Comparison of ENCODE assay signal across 8 cellular contexts in the genomic region with DNA sequence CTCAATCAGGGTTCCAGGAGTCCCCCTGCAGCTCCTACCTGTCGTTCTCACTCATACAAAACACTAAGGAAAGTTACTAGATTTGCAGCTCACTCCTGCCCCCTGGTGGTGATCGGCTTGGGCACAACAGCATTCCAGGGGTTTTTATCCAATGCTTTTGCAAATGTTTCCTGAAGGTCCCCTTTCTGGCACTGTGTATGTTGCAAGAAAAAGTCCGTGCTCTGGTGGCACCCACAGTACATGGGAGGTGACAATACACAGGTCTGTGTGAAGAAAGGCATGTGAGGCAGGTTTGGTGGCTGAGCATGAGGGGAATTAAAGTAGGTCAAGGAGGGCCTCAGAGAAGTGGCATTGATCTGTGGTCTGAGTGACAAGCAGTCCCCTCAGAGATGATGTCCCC. TPM values are rescaled to one million over a fixed set of nuclear protein-coding genes. Genes with fewer than 3 reads are reported as not detected.
A peak's percentile ranks its signal among the peaks of the same experiment; 100 is the strongest.
DNase-seq lines count a peak whose midpoint lies in the region; ATAC-seq and TF ChIP-seq lines count a peak whose summit lies in the region.

No MANE protein-coding gene starts in this region.

- TF ChIP-seq CTCF in nephron progenitor cell (IDR thresholded peaks at IDR 0.05): peak; percentile 94

- no peaks in the 10 kb centered on the region for H3K4me1 Mint-ChIP-seq in nephron progenitor cell
- H3K4me1 Mint-ChIP-seq in stimulated activated naive CD8-positive, alpha-beta T cell treated with anti-CD3 and anti-CD28 coated beads, Interleukin-15, amount 100 ng/mL, for 72 hours: peaks cover 35% of the 10 kb centered on the region

- peaks cover 15% of the 10 kb centered on the region for H3K36me3 Mint-ChIP-seq in nephron progenitor cell (ENCODE audit: low read depth)

- peaks cover 12% of the 10 kb centered on the region for H3K27me3 Mint-ChIP-seq in nephron progenitor cell (ENCODE audit: low read depth, poor library complexity)
- no peaks in the 10 kb centered on the region for H3K27me3 Mint-ChIP-seq in stimulated activated naive CD8-positive, alpha-beta T cell treated with anti-CD3 and anti-CD28 coated beads, Interleukin-15, amount 100 ng/mL, for 72 hours

- ATAC-seq in stimulated activated naive CD8-positive, alpha-beta T cell treated with anti-CD3 and anti-CD28 coated beads, Interleukin-15, amount 100 ng/mL, for 72 hours: peak; percentile 47

- H3K9me3 Mint-ChIP-seq in nephron progenitor cell: no peaks in the 10 kb centered on the region
- H3K9me3 Mint-ChIP-seq in stimulated activated naive CD8-positive, alpha-beta T cell treated with anti-CD3 and anti-CD28 coated beads, Interleukin-15, amount 100 ng/mL, for 72 hours: no peaks in the 10 kb centered on the region

- no peak overlapping the region for H3K4me3 Mint-ChIP-seq in nephron progenitor cell
- no peak overlapping the region for H3K4me3 Mint-ChIP-seq in stimulated activated naive CD8-positive, alpha-beta T cell treated with anti-CD3 and anti-CD28 coated beads, Interleukin-15, amount 100 ng/mL, for 72 hours

- H3K27ac Mint-ChIP-seq in nephron progenitor cell: no peak overlapping the region
- no peak overlapping the region for H3K27ac Mint-ChIP-seq in stimulated activated naive CD8-positive, alpha-beta T cell treated with anti-CD3 and anti-CD28 coated beads, Interleukin-15, amount 100 ng/mL, for 72 hours

- DNase-seq in D341Med (ENCODE audit: low spot score): peak; percentile 74
- peak; percentile 64 for DNase-seq in KG1 (lab: John Stamatoyannopoulos, UW)
- peak; percentile 66 for DNase-seq in activated T-cell treated with anti-CD3 and anti-CD28 coated beads for 48 hours (ENCODE audit: low read depth)
- DNase-seq in fibroblast of gingiva (ENCODE audit: low read depth): peak; percentile 49
- peak; percentile 95 for DNase-seq in nephron progenitor cell
- DNase-seq in stimulated activated naive CD8-positive, alpha-beta T cell treated with anti-CD3 and anti-CD28 coated beads, Interleukin-15, amount 100 ng/mL, for 72 hours: peak; percentile 61 to 69
- DNase-seq in GM19240 (ENCODE audit: insufficient read length, low spot score): no peak

TF ChIP-seq in PFSK-1, 5 proteins besides CTCF, POLR2A, EP300 and RAD21:
- TF ChIP-seq TAF1 (IDR thresholded peaks at IDR 0.05; ENCODE audit: borderline replicate concordance, insufficient read depth, low read length): no peak
- peak; percentile 50 for TF ChIP-seq POLR2AphosphoS5 (IDR thresholded peaks at IDR 0.05; ENCODE audit: low read depth, low read length)

RNA-seq across cellular contexts. Expression of a gene that starts 8.6 kb away (rescaled TPM):
- polyA plus RNA-seq in PFSK-1 (2012; ENCODE audit: insufficient read length, low read depth): 100 TPM

RNA-seq across cellular contexts. Expression of a gene that starts 14.4 kb away (rescaled TPM):
- 368 TPM for polyA plus RNA-seq in PFSK-1 (2012; ENCODE audit: insufficient read length, low read depth)

RNA-seq across cellular contexts. Expression of a gene that starts 31.4 kb away (rescaled TPM):
- polyA plus RNA-seq in PFSK-1 (2012; ENCODE audit: insufficient read length, low read depth): 2.0 TPM

RNA-seq across cellular contexts. Expression of a gene that starts 49.5 kb away (rescaled TPM):
- polyA plus RNA-seq in PFSK-1 (2012; ENCODE audit: insufficient read length, low read depth): 19.2 TPM

RNA-seq across cellular contexts. Expression of a gene that starts 55.6 kb away (rescaled TPM):
- 71.3 TPM for polyA plus RNA-seq in PFSK-1 (2012; ENCODE audit: insufficient read length, low read depth)
